24 cellular contexts compared by ENCODE assay signal in genomic region chr4:129474698-129475097, GRCh38.
"Had no signal": no experiment of that assay in that cellular context is flagged by ENCODE, and none has a peak within 500 bp of the region (broad histone marks: within the 10 kb centered on the region; RNA-seq: fewer than 3 reads in every experiment).

No MANE protein-coding gene starts in this region.

- H3K9ac ChIP-seq: SK-N-SH had no signal

- H3K4me2 ChIP-seq: SK-N-SH had no signal

- H3K27ac ChIP-seq: RWPE1 had no signal

- FAIRE-seq: HepG2 had no signal

- ATAC-seq: HepG2, Panc1, PC-3 had no signal

- H3K4me3 ChIP-seq: MG63 had no signal

- DNase-seq: IMR-90, Karpas-422, KG1, MG63, NCI-H1092, NCI-H1105 treated with DMSO at 0.1 percent for 48 hours, NCI-H1436, NCI-H187, NCI-H2029, NCI-H2081 treated with DMSO at 0.1 percent for 48 hours, NCI-H2171, NCI-H226, NCI-H446, NCI-H510A, NCI-H524 treated with DMSO at 0.1 percent for 48 hours, NCI-H69, NCI-H774, PC-3, SHP77, SK-N-SH, SW 1271 had no signal

- H3K27me3 ChIP-seq: MG63 had no signal

- H3K36me3 ChIP-seq: MG63 had no signal

- H3K9me3 ChIP-seq: MG63, SK-N-SH had no signal
